21 cellular contexts compared by ENCODE assay signal in the genomic region with DNA sequence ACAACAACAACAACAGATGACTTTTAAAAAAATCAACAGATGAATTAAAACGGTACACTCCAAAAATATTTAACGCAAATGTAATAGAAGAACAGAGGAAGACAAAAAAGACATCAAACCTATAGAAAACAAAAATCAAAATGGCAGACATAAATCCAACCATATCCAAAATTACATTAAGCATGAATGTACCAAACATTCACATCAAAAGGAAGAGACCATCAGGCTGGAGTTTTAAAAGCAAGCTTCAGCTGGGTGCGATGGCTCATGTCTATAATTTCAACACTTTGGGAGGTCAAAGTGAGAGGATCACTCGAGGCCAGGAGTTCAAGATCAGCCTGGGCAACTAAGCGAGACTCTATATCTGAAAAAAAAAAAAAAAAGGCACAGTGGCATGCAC.
DNase-seq lines count a peak whose midpoint lies in the region; ATAC-seq, FAIRE-seq and TF ChIP-seq lines count a peak whose summit lies in the region.
"Had no signal": no experiment of that assay in that cellular context is flagged by ENCODE, and none has a peak within 500 bp of the region (broad histone marks: within the 10 kb centered on the region; RNA-seq: fewer than 3 reads in every experiment).

No MANE protein-coding gene starts in this region.

- H3K4me1 Mint-ChIP-seq in activated naive CD4-positive, alpha-beta T cell treated with anti-CD3 and anti-CD28 coated beads, Interleukin-2, amount 50 U/mL, for 24 hours = no peaks in the 10 kb centered on the region
- no peaks in the 10 kb centered on the region for H3K4me1 Mint-ChIP-seq in activated naive CD4-positive, alpha-beta T cell treated with anti-CD3 and anti-CD28 coated beads for 36 hours (ENCODE audit: low read depth)
- H3K4me1 Mint-ChIP-seq in memory B cell = peaks cover 4% of the 10 kb centered on the region
- H3K4me1 Mint-ChIP-seq: B cell had no signal

- no peak overlapping the region for H3K9ac ChIP-seq in K562 (ENCODE audit: insufficient read depth in 1 of 2, low read depth in 2 of 2, low read length in 2 of 2)
- H3K9ac ChIP-seq: BLaER1 treated with 17β-estradiol and CSF1 and Interleukin-3, amounts not matched to agents 10 nM and 100 nM had no signal

- no peak overlapping the region for H3K27ac ChIP-seq in K562 (ENCODE audit: extremely low read depth, low read depth, low read length)
- H3K27ac ChIP-seq: 22Rv1; A549; BLaER1 treated with 17β-estradiol and CSF1 and Interleukin-3, amounts not matched to agents 10 nM and 100 nM; C4-2B had no signal

- H3K4me3 Mint-ChIP-seq in activated naive CD4-positive, alpha-beta T cell treated with anti-CD3 and anti-CD28 coated beads, Interleukin-2, amount 50 U/mL, for 24 hours = no peak overlapping the region
- H3K4me3 Mint-ChIP-seq in activated naive CD4-positive, alpha-beta T cell treated with anti-CD3 and anti-CD28 coated beads for 36 hours = no peak overlapping the region
- H3K4me3 Mint-ChIP-seq in memory B cell = peak overlapping the region; percentile 1
- H3K4me3 Mint-ChIP-seq: B cell; CD4-positive, alpha-beta T cell; CD8-positive, alpha-beta T cell had no signal

- in situ Hi-C loops in K562 (cut with MboI) = no loop called here

- no peaks in the 10 kb centered on the region for H3K36me3 ChIP-seq in K562 (ENCODE audit: control insufficient read depth, insufficient read depth, low read length)

- no TSS peak for BruUV-seq in K562 (replicated peaks; lab: Mats Ljungman, UMichigan)

- DNase-seq in activated naive CD4-positive, alpha-beta T cell treated with anti-CD3 and anti-CD28 coated beads for 36 hours = no peak
- DNase-seq in K562 (ENCODE audit: extremely low read depth in 1 of 4, low spot score in 3 of 4) (no peak), memory B cell (ENCODE audit: low spot score in 2 of 2) (no peak), NOMO-1 treated with dmso at 0.1 percent for 144 hours (lab: John Stamatoyannopoulos, UW; ENCODE audit: unreplicated experiment) (no peak)
- no peak for DNase-seq in stimulated activated CD4-positive, alpha-beta T cell treated with anti-CD3 and anti-CD28 coated beads, Interleukin-15, amount 100 ng/mL, for 24 hours
- DNase-seq: AML-193; Caco-2; Calu3; CD4-positive, alpha-beta T cell; CD8-positive, alpha-beta T cell; DMS79 treated with DMSO at 0.1 percent for 48 hours; GF-D8 had no signal

- H3K9me1 ChIP-seq in K562 (ENCODE audit: control insufficient read depth, insufficient read depth, low read length) = no peaks in the 10 kb centered on the region

- H3K9me3 Mint-ChIP-seq in activated naive CD4-positive, alpha-beta T cell treated with anti-CD3 and anti-CD28 coated beads, Interleukin-2, amount 50 U/mL, for 24 hours = peaks cover 21% of the 10 kb centered on the region
- peaks cover 25% of the 10 kb centered on the region for H3K9me3 Mint-ChIP-seq in activated naive CD4-positive, alpha-beta T cell treated with anti-CD3 and anti-CD28 coated beads for 36 hours
- H3K9me3 Mint-ChIP-seq in memory B cell = peaks cover 12% of the 10 kb centered on the region

- no peaks in the 10 kb centered on the region for H3K27me3 Mint-ChIP-seq in activated naive CD4-positive, alpha-beta T cell treated with anti-CD3 and anti-CD28 coated beads, Interleukin-2, amount 50 U/mL, for 24 hours
- no peaks in the 10 kb centered on the region for H3K27me3 Mint-ChIP-seq in activated naive CD4-positive, alpha-beta T cell treated with anti-CD3 and anti-CD28 coated beads for 36 hours (ENCODE audit: low read depth)
- H3K27me3 Mint-ChIP-seq in memory B cell = no peaks in the 10 kb centered on the region
- H3K27me3 Mint-ChIP-seq: B cell; CD4-positive, alpha-beta T cell had no signal

- no peaks in the 10 kb centered on the region for H3K4me1 ChIP-seq in K562 (replicated peaks in 1 of 2; ENCODE audit: control insufficient read depth in 2 of 2, insufficient read depth in 2 of 2, low read length in 2 of 2)
- H3K4me1 ChIP-seq: A549; BLaER1 treated with 17β-estradiol and CSF1 and Interleukin-3, amounts not matched to agents 10 nM and 100 nM; Caco-2 had no signal

- peak overlapping the region; percentile 81 for H3K27ac Mint-ChIP-seq in activated naive CD4-positive, alpha-beta T cell treated with anti-CD3 and anti-CD28 coated beads, Interleukin-2, amount 50 U/mL, for 24 hours
- H3K27ac Mint-ChIP-seq in activated naive CD4-positive, alpha-beta T cell treated with anti-CD3 and anti-CD28 coated beads for 36 hours = no peak overlapping the region
- H3K27ac Mint-ChIP-seq in memory B cell = no peak overlapping the region
- H3K27ac Mint-ChIP-seq: B cell; CD4-positive, alpha-beta T cell; CD8-positive, alpha-beta T cell had no signal

- TF ChIP-seq RAD21 in K562 (CRISPR knock-in tag; conservative IDR thresholded peaks at IDR 0.05 in 1 of 2, IDR thresholded peaks at IDR 0.05 in 1 of 2) = no peak

- H3K9me3 ChIP-seq in K562 (replicated peaks; ENCODE audit: control insufficient read depth, insufficient read depth, low read depth, low read length) = no peaks in the 10 kb centered on the region; the same call in 1 of the 2 replicates
- H3K9me3 ChIP-seq: Caco-2 had no signal

- TF ChIP-seq CTCF in K562 (IDR thresholded peaks at IDR 0.05 in 2 of 3, conservative IDR thresholded peaks at IDR 0.05 in 1 of 3; ENCODE audit: insufficient read depth in 2 of 3, low read depth in 1 of 3, low read length in 3 of 3) = no peak

- H2AFZ ChIP-seq in K562 (ENCODE audit: low read depth, low read length) = no peak overlapping the region

- ATAC-seq in K562 (no peak), memory B cell (ENCODE audit: low read depth) (no peak)
- ATAC-seq: A549; CD8-positive, alpha-beta T cell had no signal

- H4K20me1 ChIP-seq in K562 (replicated peaks; ENCODE audit: control insufficient read depth, insufficient read depth, low read length) = no peaks in the 10 kb centered on the region
- H4K20me1 ChIP-seq: BLaER1 treated with 17β-estradiol and CSF1 and Interleukin-3, amounts not matched to agents 10 nM and 100 nM had no signal

- peaks cover 21% of the 10 kb centered on the region for H3K36me3 Mint-ChIP-seq in activated naive CD4-positive, alpha-beta T cell treated with anti-CD3 and anti-CD28 coated beads, Interleukin-2, amount 50 U/mL, for 24 hours
- peaks cover 25% of the 10 kb centered on the region for H3K36me3 Mint-ChIP-seq in activated naive CD4-positive, alpha-beta T cell treated with anti-CD3 and anti-CD28 coated beads for 36 hours (ENCODE audit: low read depth)
- H3K36me3 Mint-ChIP-seq in memory B cell = peaks cover 25% of the 10 kb centered on the region

- no peak overlapping the region for H3K4me2 ChIP-seq in K562 (ENCODE audit: insufficient read depth, low read length)
- H3K4me2 ChIP-seq: A549; BLaER1 treated with 17β-estradiol and CSF1 and Interleukin-3, amounts not matched to agents 10 nM and 100 nM had no signal

- POLR2A ChIA-PET in K562 (lab: Yijun Ruan, JAX) = interaction anchor here (1.2 kb wide), 1 partner anchor 11 kb away, joined by 3 read pairs; no protein-coding TSS in a partner anchor

- no peak for TF ChIP-seq POLR2A in K562 (conservative IDR thresholded peaks at IDR 0.05)

- WGBS in K562 (ENCODE audit: insufficient coverage, low coverage, missing lambda C conversion rate) = 70% methylated on average over 5 of the region's 5 CpGs

- no peaks in the 10 kb centered on the region for H3K79me2 ChIP-seq in K562 (ENCODE audit: control insufficient read depth, insufficient read depth, low read length)

- no peak overlapping the region for H3K4me3 ChIP-seq in K562
- H3K4me3 ChIP-seq: A549; BLaER1 treated with 17β-estradiol and CSF1 and Interleukin-3, amounts not matched to agents 10 nM and 100 nM had no signal

- TF ChIP-seq EP300 in K562 (IDR thresholded peaks at IDR 0.05; ENCODE audit: low read length) = no peak

- peak; percentile 44 for FAIRE-seq in K562 (lab: Jason Lieb, UNC)
- FAIRE-seq: A549, D721Med, GM12891, GM19239 had no signal

- no peaks in the 10 kb centered on the region for H3K27me3 ChIP-seq in K562 (ENCODE audit: control insufficient read depth in 2 of 2, insufficient read depth in 2 of 2, low read length in 2 of 2)
- H3K27me3 ChIP-seq: BLaER1 treated with 17β-estradiol and CSF1 and Interleukin-3, amounts not matched to agents 10 nM and 100 nM had no signal

- CTCF ChIA-PET in activated naive CD4-positive, alpha-beta T cell treated with anti-CD3 and anti-CD28 coated beads for 36 hours (lab: Charles Lee) = no interaction called here
- CTCF ChIA-PET in K562 (lab: Yijun Ruan, JAX; ENCODE audit: low intra/inter-chr PET ratio) = no interaction called here

- intact Hi-C loops in activated naive CD4-positive, alpha-beta T cell treated with anti-CD3 and anti-CD28 coated beads for 36 hours (cut with micrococcal nuclease) = no loop called here
- intact Hi-C loops in K562 (cut with micrococcal nuclease) = no loop called here

TF ChIP-seq in K562, 482 proteins besides CTCF, POLR2A, EP300 and RAD21:
- TF ChIP-seq CBX3 (IDR thresholded peaks at IDR 0.05; ENCODE audit: borderline replicate concordance in 1 of 2, low read length in 2 of 2) (peak in 1 of 2 experiments; percentile 53; a peak in 1 of 3 replicates), HNRNPLL (IDR thresholded peaks at IDR 0.05; ENCODE audit: low read depth, low read length, poor library complexity, severe bottlenecking) (no peak), ZNF507 (tag; conservative IDR thresholded peaks at IDR 0.05) (peak; percentile 99), ZNF282 (CRISPR knock-in tag; IDR thresholded peaks at IDR 0.05) (no peak), MCM3 (IDR thresholded peaks at IDR 0.05) (no peak), ZNF354B (CRISPR knock-in tag; IDR thresholded peaks at IDR 0.05) (peak; percentile 94), EHMT2 (IDR thresholded peaks at IDR 0.05) (no peak), DDX20 (tag; IDR thresholded peaks at IDR 0.05; ENCODE audit: low read depth) (no peak)
- TF ChIP-seq, protein P1, sequence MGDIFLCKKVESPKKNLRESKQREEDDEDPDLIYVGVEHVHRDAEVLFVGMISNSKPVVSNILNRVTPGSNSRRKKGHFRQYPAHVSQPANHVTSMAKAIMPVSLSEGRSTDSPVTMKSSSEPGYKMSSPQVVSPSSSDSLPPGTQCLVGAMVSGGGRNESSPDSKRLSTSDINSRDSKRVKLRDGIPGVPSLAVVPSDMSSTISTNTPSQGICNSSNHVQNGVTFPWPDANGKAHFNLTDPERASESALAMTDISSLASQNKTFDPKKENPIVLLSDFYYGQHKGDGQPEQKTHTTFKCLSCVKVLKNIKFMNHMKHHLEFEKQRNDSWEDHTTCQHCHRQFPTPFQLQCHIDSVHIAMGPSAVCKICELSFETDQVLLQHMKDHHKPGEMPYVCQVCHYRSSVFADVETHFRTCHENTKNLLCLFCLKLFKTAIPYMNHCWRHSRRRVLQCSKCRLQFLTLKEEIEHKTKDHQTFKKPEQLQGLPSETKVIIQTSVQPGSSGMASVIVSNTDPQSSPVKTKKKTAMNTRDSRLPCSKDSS (IDR thresholded peaks at IDR 0.05; ENCODE audit: low read depth, partially characterized antibody) = peak; percentile 69
TF ChIP-seq in K562: peak in this region for 4.
